In the genomic region with DNA sequence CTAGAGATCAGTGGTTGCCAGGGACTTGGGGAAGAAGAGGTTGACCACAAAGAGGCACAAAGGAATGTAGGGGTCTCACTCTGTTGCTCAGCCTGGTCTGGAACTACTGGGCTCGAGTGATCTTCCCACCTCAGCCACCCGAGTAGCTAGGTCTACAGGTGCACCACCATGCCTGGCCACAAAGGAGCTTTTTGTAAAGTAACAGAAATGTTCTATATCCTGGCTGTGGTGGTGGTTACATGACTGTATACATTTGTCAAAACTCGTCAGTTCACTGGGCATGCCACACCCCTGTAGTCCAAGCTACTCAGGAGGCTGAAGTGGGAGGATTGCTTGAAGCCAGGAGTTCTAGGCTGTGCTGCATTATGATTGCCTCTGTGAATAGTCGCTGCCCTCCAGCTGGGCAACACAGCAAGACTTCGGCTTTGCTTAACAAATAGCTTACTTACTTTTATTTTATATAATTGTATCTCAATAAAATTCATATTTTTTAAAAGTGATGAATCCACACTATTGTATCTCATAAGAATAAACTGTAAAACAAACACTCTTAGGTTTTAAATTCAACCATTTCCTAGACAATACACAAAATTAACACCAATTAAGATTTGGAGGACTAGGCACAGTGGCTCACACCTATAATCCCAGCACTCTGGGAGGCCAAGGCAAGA, we compare ENCODE assay signal across 14 cellular contexts. TPM values are rescaled to one million over a fixed set of nuclear protein-coding genes. Genes with fewer than 3 reads are reported as not detected.
DNase-seq lines count a peak whose midpoint lies in the region; ATAC-seq, FAIRE-seq and TF ChIP-seq lines count a peak whose summit lies in the region.
"Had no signal": no experiment of that assay in that cellular context is flagged by ENCODE, and none has a peak within 500 bp of the region (broad histone marks: within the 10 kb centered on the region; RNA-seq: fewer than 3 reads in every experiment).

No MANE protein-coding gene starts in this region.

- H3K4me2 ChIP-seq in A549, result 0 out of 3 replicates have a peak overlapping the region, but pooled peaks have one; percentile 90

- H3K4me3 Mint-ChIP-seq in T-helper 1 cell treated with Interleukin-12 subunit alpha and Interleukin-12 subunit beta and Interleukin-4 antibody, amounts not matched to agents 30 μg/mL and 1 μg/mL, for 36 hours, result no peak overlapping the region

- H3K9me3 ChIP-seq in A549, result no peaks in the 10 kb centered on the region
- H3K9me3 ChIP-seq: lower lobe of right lung, stomach had no signal

- H3K27me3 Mint-ChIP-seq in T-helper 1 cell treated with Interleukin-12 subunit alpha and Interleukin-12 subunit beta and Interleukin-4 antibody, amounts not matched to agents 30 μg/mL and 1 μg/mL, for 36 hours (ENCODE audit: low read depth), result no peaks in the 10 kb centered on the region

- 88% methylated on average over 5 of the region's 5 CpGs for WGBS in A549 (ENCODE audit: missing lambda C conversion rate)

- no peak for ATAC-seq in A549
- no peak for ATAC-seq in HG02981 (IDR thresholded peaks at IDR 0.05; ENCODE audit: unreplicated experiment)
- ATAC-seq in GM19035 (IDR thresholded peaks at IDR 0.05; ENCODE audit: unreplicated experiment), result no peak
- ATAC-seq: lower lobe of right lung, right cardiac atrium had no signal

- FAIRE-seq in A549 (lab: Jason Lieb, UNC), result no peak
- no peak for FAIRE-seq in GM19239 (lab: Jason Lieb, UNC)

- peaks cover 51% of the 10 kb centered on the region for H3K4me1 ChIP-seq in A549

- peak in 1 of 2 experiments; percentile 10 for DNase-seq in A549 (ENCODE audit: low read depth in 1 of 2, low spot score in 1 of 2)
- peak; percentile 59 for DNase-seq in ELR (ENCODE audit: low read depth)
- DNase-seq in epithelial cell of esophagus (ENCODE audit: low read depth), result peak; percentile 43
- no peak for DNase-seq in GM19239 (ENCODE audit: insufficient read length, low spot score)
- no peak for DNase-seq in GM10248 (ENCODE audit: extremely low spot score)
- DNase-seq: lower lobe of right lung, NCI-H510A treated with DMSO at 0.1 percent for 48 hours, right cardiac atrium, stomach had no signal

- CTCF ChIA-PET in A549 (lab: Yijun Ruan, JAX), result interaction anchor here (0.7 to 1.4 kb wide), 3 partner anchors 9 to 43 kb away, joined by 3 to 5 read pairs (median 4); a partner anchor contains a TSS
- CTCF ChIA-PET in GM10248 (lab: Yijun Ruan, JAX), result interaction anchor here (1.0 to 1.7 kb wide), 5 partner anchors 11 to 43 kb away, joined by 3 to 5 read pairs (median 3); a partner anchor contains a TSS

- H3K27ac ChIP-seq in A549, result peak overlapping the region in 1 of 2 experiments; percentile 49; a peak in 2 of 6 replicates
- H3K27ac ChIP-seq: C4-2B, coronary artery, lower lobe of right lung, stomach had no signal

- H3K4me3 ChIP-seq in A549 (no peak overlapping the region), epithelial cell of esophagus (ENCODE audit: low read length) (no peak overlapping the region)
- H3K4me3 ChIP-seq: coronary artery, lower lobe of right lung, stomach had no signal

- no peaks in the 10 kb centered on the region for H3K9me3 Mint-ChIP-seq in T-helper 1 cell treated with Interleukin-12 subunit alpha and Interleukin-12 subunit beta and Interleukin-4 antibody, amounts not matched to agents 30 μg/mL and 1 μg/mL, for 36 hours

- TF ChIP-seq POLR2A in A549 (IDR thresholded peaks at IDR 0.05; ENCODE audit: low read length), result no peak

- H3K4me1 Mint-ChIP-seq in T-helper 1 cell treated with Interleukin-12 subunit alpha and Interleukin-12 subunit beta and Interleukin-4 antibody, amounts not matched to agents 30 μg/mL and 1 μg/mL, for 36 hours (ENCODE audit: low read depth), result peaks cover 31% of the 10 kb centered on the region

- peaks cover 14% of the 10 kb centered on the region for H3K36me3 Mint-ChIP-seq in T-helper 1 cell treated with Interleukin-12 subunit alpha and Interleukin-12 subunit beta and Interleukin-4 antibody, amounts not matched to agents 30 μg/mL and 1 μg/mL, for 36 hours (ENCODE audit: low read depth)

- TF ChIP-seq EP300 in A549 (IDR thresholded peaks at IDR 0.05), result no peak

- no peak for TF ChIP-seq RAD21 in A549 (conservative IDR thresholded peaks at IDR 0.05 in 1 of 2, IDR thresholded peaks at IDR 0.05 in 1 of 2)

- H3K27ac Mint-ChIP-seq in T-helper 1 cell treated with Interleukin-12 subunit alpha and Interleukin-12 subunit beta and Interleukin-4 antibody, amounts not matched to agents 30 μg/mL and 1 μg/mL, for 36 hours, result peak overlapping the region; percentile 62

- TF ChIP-seq CTCF in A549 (IDR thresholded peaks at IDR 0.05), result no peak
- TF ChIP-seq CTCF in epithelial cell of esophagus (IDR thresholded peaks at IDR 0.05; ENCODE audit: insufficient read depth, low read depth, low read length, missing control alignments), result no peak
- no peak for TF ChIP-seq CTCF in GM10248 (IDR thresholded peaks at IDR 0.05; ENCODE audit: control extremely low read depth, extremely low read depth, low read depth, missing control alignments)

- POLR2A ChIA-PET in A549 (lab: Yijun Ruan, JAX) (interaction anchor here (0.6 kb wide), 1 partner anchor 703 kb away, joined by 3 read pairs; no protein-coding TSS in a partner anchor), GM10248 (lab: Yijun Ruan, JAX) (interaction anchor here (0.6 kb wide), 1 partner anchor 810 kb away, joined by 3 read pairs; no protein-coding TSS in a partner anchor)

TF ChIP-seq in A549, 52 proteins besides CTCF, POLR2A, EP300 and RAD21:
- TF ChIP-seq ESRRA (IDR thresholded peaks at IDR 0.05; ENCODE audit: borderline replicate concordance, low read length), result no peak
- no peak for TF ChIP-seq POLR2AphosphoS2 (conservative IDR thresholded peaks at IDR 0.05; ENCODE audit: low read length)
- no peak for TF ChIP-seq RFX5 (IDR thresholded peaks at IDR 0.05)
- TF ChIP-seq HDAC2 (IDR thresholded peaks at IDR 0.05), result no peak
- TF ChIP-seq, protein P1, sequence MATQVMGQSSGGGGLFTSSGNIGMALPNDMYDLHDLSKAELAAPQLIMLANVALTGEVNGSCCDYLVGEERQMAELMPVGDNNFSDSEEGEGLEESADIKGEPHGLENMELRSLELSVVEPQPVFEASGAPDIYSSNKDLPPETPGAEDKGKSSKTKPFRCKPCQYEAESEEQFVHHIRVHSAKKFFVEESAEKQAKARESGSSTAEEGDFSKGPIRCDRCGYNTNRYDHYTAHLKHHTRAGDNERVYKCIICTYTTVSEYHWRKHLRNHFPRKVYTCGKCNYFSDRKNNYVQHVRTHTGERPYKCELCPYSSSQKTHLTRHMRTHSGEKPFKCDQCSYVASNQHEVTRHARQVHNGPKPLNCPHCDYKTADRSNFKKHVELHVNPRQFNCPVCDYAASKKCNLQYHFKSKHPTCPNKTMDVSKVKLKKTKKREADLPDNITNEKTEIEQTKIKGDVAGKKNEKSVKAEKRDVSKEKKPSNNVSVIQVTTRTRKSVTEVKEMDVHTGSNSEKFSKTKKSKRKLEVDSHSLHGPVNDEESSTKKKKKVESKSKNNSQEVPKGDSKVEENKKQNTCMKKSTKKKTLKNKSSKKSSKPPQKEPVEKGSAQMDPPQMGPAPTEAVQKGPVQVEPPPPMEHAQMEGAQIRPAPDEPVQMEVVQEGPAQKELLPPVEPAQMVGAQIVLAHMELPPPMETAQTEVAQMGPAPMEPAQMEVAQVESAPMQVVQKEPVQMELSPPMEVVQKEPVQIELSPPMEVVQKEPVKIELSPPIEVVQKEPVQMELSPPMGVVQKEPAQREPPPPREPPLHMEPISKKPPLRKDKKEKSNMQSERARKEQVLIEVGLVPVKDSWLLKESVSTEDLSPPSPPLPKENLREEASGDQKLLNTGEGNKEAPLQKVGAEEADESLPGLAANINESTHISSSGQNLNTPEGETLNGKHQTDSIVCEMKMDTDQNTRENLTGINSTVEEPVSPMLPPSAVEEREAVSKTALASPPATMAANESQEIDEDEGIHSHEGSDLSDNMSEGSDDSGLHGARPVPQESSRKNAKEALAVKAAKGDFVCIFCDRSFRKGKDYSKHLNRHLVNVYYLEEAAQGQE (IDR thresholded peaks at IDR 0.05), result no peak
- TF ChIP-seq TP53 (CRISPR knock-in tag; IDR thresholded peaks at IDR 0.05), result no peak
- TF ChIP-seq, protein P2, sequence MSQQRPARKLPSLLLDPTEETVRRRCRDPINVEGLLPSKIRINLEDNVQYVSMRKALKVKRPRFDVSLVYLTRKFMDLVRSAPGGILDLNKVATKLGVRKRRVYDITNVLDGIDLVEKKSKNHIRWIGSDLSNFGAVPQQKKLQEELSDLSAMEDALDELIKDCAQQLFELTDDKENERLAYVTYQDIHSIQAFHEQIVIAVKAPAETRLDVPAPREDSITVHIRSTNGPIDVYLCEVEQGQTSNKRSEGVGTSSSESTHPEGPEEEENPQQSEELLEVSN (IDR thresholded peaks at IDR 0.05; ENCODE audit: borderline replicate concordance, low read depth), result no peak

RNA-seq across cellular contexts. Expression of a gene that starts 5.0 kb away (rescaled TPM):
- polyA plus RNA-seq in A549 (2011; rRNA removed), result 43.4 and 59.6 TPM in 2 replicates
- polyA plus RNA-seq in A549 (2012; cell fraction: cytosol; rRNA removed), result 19.3 and 21.9 TPM in 2 replicates
- polyA plus RNA-seq in A549 (2012; cell fraction: nucleus; rRNA removed), result 3.0 and 7.4 TPM in 2 replicates
- polyA plus RNA-seq in A549 (2017; fragmentation: RNase III; extraction: RNeasy Plus Mini Kit Qiagen cat#74134 plus additional on column Dnase treatment), result 138 to 148 TPM (median 147 TPM) in 3 replicates
- polyA minus RNA-seq in A549 (2011; rRNA and poly(A)+ RNA removed), result 18.7 and 20.5 TPM in 2 replicates

RNA-seq across cellular contexts. Expression of a gene that starts 5.6 kb away (rescaled TPM):
- polyA plus RNA-seq in A549 (2011; rRNA removed), result 54.4 and 66.4 TPM in 2 replicates
- 44.5 and 50.5 TPM in 2 replicates for polyA plus RNA-seq in A549 (2012; cell fraction: cytosol; rRNA removed)
- 9.9 and 14.7 TPM in 2 replicates for polyA plus RNA-seq in A549 (2012; cell fraction: nucleus; rRNA removed)
- polyA plus RNA-seq in A549 (2017; fragmentation: RNase III; extraction: RNeasy Plus Mini Kit Qiagen cat#74134 plus additional on column Dnase treatment), result 58.1 to 70.9 TPM (median 66.9 TPM) in 3 replicates
- 43.3 and 43.9 TPM in 2 replicates for polyA minus RNA-seq in A549 (2011; rRNA and poly(A)+ RNA removed)

RNA-seq across cellular contexts. Expression of a gene that starts 43.3 kb away (rescaled TPM):
- 51.3 and 56.3 TPM in 2 replicates for polyA plus RNA-seq in A549 (2011; rRNA removed)
- 11.3 and 13.4 TPM in 2 replicates for polyA plus RNA-seq in A549 (2012; cell fraction: cytosol; rRNA removed)
- 8.0 and 12.3 TPM in 2 replicates for polyA plus RNA-seq in A549 (2012; cell fraction: nucleus; rRNA removed)
- 26.2 to 29.4 TPM (median 28.6 TPM) in 3 replicates for polyA plus RNA-seq in A549 (2017; fragmentation: RNase III; extraction: RNeasy Plus Mini Kit Qiagen cat#74134 plus additional on column Dnase treatment)
- 81.7 and 105 TPM in 2 replicates for polyA minus RNA-seq in A549 (2011; rRNA and poly(A)+ RNA removed)

RNA-seq across cellular contexts. Expression of a gene that starts 59.9 kb away (rescaled TPM):
- polyA plus RNA-seq in A549 (2011; rRNA removed) (27.3 and 30.6 TPM in 2 replicates), A549 (2017; fragmentation: RNase III; extraction: RNeasy Plus Mini Kit Qiagen cat#74134 plus additional on column Dnase treatment) (20.1 to 21.3 TPM (median 20.9 TPM) in 3 replicates)
- polyA plus RNA-seq in A549 (2012; cell fraction: cytosol; rRNA removed), result 9.0 and 12.0 TPM in 2 replicates
- 12.9 and 16.4 TPM in 2 replicates for polyA plus RNA-seq in A549 (2012; cell fraction: nucleus; rRNA removed)
- 22.9 and 24.3 TPM in 2 replicates for polyA minus RNA-seq in A549 (2011; rRNA and poly(A)+ RNA removed)

Comparison
In these comparisons a context has a peak if more than half of its experiments do, and no peak if none do; other contexts are left out.
1. DNase-seq: peak in ELR (single experiment) and epithelial cell of esophagus (single experiment); none in GM19239 (single experiment) and GM10248 (single experiment).